In genomic region chr11:135061166-135061565, GRCh38 we compare ENCODE assay signal across 30 cellular contexts.
"Had no signal": no experiment of that assay in that cellular context is flagged by ENCODE, and none has a peak within 500 bp of the region (broad histone marks: within the 10 kb centered on the region; RNA-seq: fewer than 3 reads in every experiment).

No MANE protein-coding gene starts in this region.

- H3K36me3 ChIP-seq: adrenal gland, ascending aorta, brain microvascular endothelial cell, breast epithelium, cardiac muscle cell had no signal

- H3K4me3 ChIP-seq: adrenal gland, ascending aorta, body of pancreas, breast epithelium, cardiac muscle cell had no signal

- H3K4me1 ChIP-seq: adrenal gland, ascending aorta, body of pancreas, breast epithelium had no signal

- H3K27ac ChIP-seq: adrenal gland, ascending aorta, body of pancreas, brain microvascular endothelial cell, breast epithelium, cardiac muscle cell had no signal

- H3K9me3 ChIP-seq: adrenal gland had no signal

- DNase-seq: activated effector memory CD4-positive, alpha-beta T cell treated with anti-CD3 and anti-CD28 coated beads, Interleukin-2, amount 50 U/mL, for 16 hours; activated effector memory CD4-positive, alpha-beta T cell treated with Interleukin-2 at 50 U/mL for 16 hours; activated gamma-delta T cell; activated gamma-delta T cell treated with Interleukin-2 at 50 U/mL for 16 hours; activated naive CD4-positive, alpha-beta T cell; activated naive CD4-positive, alpha-beta T cell treated with anti-CD3 and anti-CD28 coated beads for 36 hours; activated naive CD4-positive, alpha-beta T cell treated with anti-CD3 and anti-CD28 coated beads, Interleukin-2, amount 10 ng/mL, durations not matched to agents 7 days and 5 days; activated naive CD4-positive, alpha-beta T cell treated with anti-CD3 and anti-CD28 coated beads, Interleukin-2, amount 50 U/mL, for 16 hours; activated naive CD4-positive, alpha-beta T cell treated with Interleukin-2 at 50 U/mL for 16 hours; activated naive CD8-positive, alpha-beta T cell treated with anti-CD3 and anti-CD28 coated beads for 36 hours; activated naive CD8-positive, alpha-beta T cell treated with anti-CD3 and anti-CD28 coated beads, Interleukin-2, amount 10 ng/mL, durations not matched to agents 7 days and 5 days; activated naive CD8-positive, alpha-beta T cell treated with anti-CD3 and anti-CD28 coated beads, Interleukin-2, amount 50 U/mL, for 24 hours; activated T-cell treated with anti-CD3 and anti-CD28 coated beads, Interleukin-2, amount 50 U/mL, for 1 hour; activated T-cell treated with anti-CD3 and anti-CD28 coated beads, Interleukin-2, amount 50 U/mL, for 24 hours; activated T-cell treated with anti-CD3 and anti-CD28 coated beads, Interleukin-2, amount 50 U/mL, for 4 hours; activated T-cell treated with anti-CD3 and anti-CD28 coated beads, Interleukin-2, amount 50 U/mL, for 48 hours; activated T-cell treated with anti-CD3 and anti-CD28 coated beads, Interleukin-2, amount 50 U/mL, for 72 hours; adrenal gland; amniotic stem cell; amygdala; anterior cingulate cortex; aorta; body of pancreas; brain microvascular endothelial cell; caudate nucleus; central memory CD4-positive, alpha-beta T cell; cerebellar nuclear complex had no signal
